In genomic region chr1:93961443-93961842, GRCh38 we compare ENCODE assay signal across 1 cellular context.
TF ChIP-seq lines count a peak whose summit lies in the region.

No MANE protein-coding gene starts in this region.

TF ChIP-seq in GM23338, 12 proteins besides CTCF, POLR2A, EP300 and RAD21 (continued from another document):
- TF ChIP-seq ZNF462 (CRISPR knock-in tag; IDR thresholded peaks at IDR 0.05) (no peak), EZH2phosphoT487 (IDR thresholded peaks at IDR 0.05; ENCODE audit: unreplicated experiment) (no peak)
